Comparison of ENCODE assay signal across 9 cellular contexts in genomic region chr17:76278952-76279741, GRCh38. TPM values are rescaled to one million over a fixed set of nuclear protein-coding genes. Genes with fewer than 3 reads are reported as not detected.
DNase-seq lines count a peak whose midpoint lies in the region; ATAC-seq and TF ChIP-seq lines count a peak whose summit lies in the region.
"Had no signal": no experiment of that assay in that cellular context is flagged by ENCODE, and none has a peak within 500 bp of the region (broad histone marks: within the 10 kb centered on the region; RNA-seq: fewer than 3 reads in every experiment).

No MANE protein-coding gene starts in this region.

- H3K4me3 Mint-ChIP-seq in progenitor cell of endocrine pancreas (ENCODE audit: low read depth), result no peak overlapping the region
- H3K4me3 Mint-ChIP-seq: stimulated activated naive CD8-positive, alpha-beta T cell treated with anti-CD3 and anti-CD28 coated beads, Interleukin-15, Interleukin-2, amounts not matched to agents 100 ng/mL and 50 ng/mL, for 24 hours had no signal

- no peaks in the 10 kb centered on the region for H3K27me3 Mint-ChIP-seq in progenitor cell of endocrine pancreas
- H3K27me3 Mint-ChIP-seq: stimulated activated naive CD8-positive, alpha-beta T cell treated with anti-CD3 and anti-CD28 coated beads, Interleukin-15, Interleukin-2, amounts not matched to agents 100 ng/mL and 50 ng/mL, for 24 hours had no signal

- TF ChIP-seq CTCF in cardiac muscle cell (IDR thresholded peaks at IDR 0.05; ENCODE audit: low read depth, low read length) (peak; percentile 92), progenitor cell of endocrine pancreas (IDR thresholded peaks at IDR 0.05; ENCODE audit: unreplicated experiment) (peak; percentile 99), vagina (IDR thresholded peaks at IDR 0.05) (peak; percentile 92 to 98 (median 93))

- no peaks in the 10 kb centered on the region for H3K36me3 ChIP-seq in cardiac muscle cell
- H3K36me3 ChIP-seq in vagina, result no peaks in the 10 kb centered on the region

- H3K4me1 ChIP-seq in cardiac muscle cell (ENCODE audit: low read depth) (peaks cover 3% of the 10 kb centered on the region), vagina (peaks cover 11% of the 10 kb centered on the region)

- no peaks in the 10 kb centered on the region for H3K36me3 Mint-ChIP-seq in activated naive CD4-positive, alpha-beta T cell treated with anti-CD3 and anti-CD28 coated beads, Interleukin-2, amount 50 U/mL, for 72 hours
- peaks cover 2% of the 10 kb centered on the region for H3K36me3 Mint-ChIP-seq in progenitor cell of endocrine pancreas (ENCODE audit: insufficient read depth)

- no peak overlapping the region for H3K4me3 ChIP-seq in cardiac muscle cell
- H3K4me3 ChIP-seq in vagina, result no peak overlapping the region

- DNase-seq in AG08395 (ENCODE audit: low spot score) (peak; percentile 93), NCI-H1436 (lab: John Stamatoyannopoulos, UW) (peak; percentile 73), SW 1271 (lab: John Stamatoyannopoulos, UW) (peak; percentile 25 to 66), cardiac muscle cell (ENCODE audit: low read depth in 1 of 2, low spot score in 1 of 2) (peak; percentile 82 to 89), progenitor cell of endocrine pancreas (ENCODE audit: low spot score, unreplicated experiment) (peak; percentile 85), vagina (ENCODE audit: extremely low spot score in 2 of 2) (peak in 1 of 2 donors; percentile 91)
- peak; percentile 88 to 91 for DNase-seq in activated naive CD4-positive, alpha-beta T cell treated with anti-CD3 and anti-CD28 coated beads, Interleukin-2, amount 50 U/mL, for 72 hours (ENCODE audit: low spot score in 2 of 2)

- no peaks in the 10 kb centered on the region for H3K4me1 Mint-ChIP-seq in progenitor cell of endocrine pancreas (ENCODE audit: low read depth)

- H3K9me3 Mint-ChIP-seq in activated naive CD4-positive, alpha-beta T cell treated with anti-CD3 and anti-CD28 coated beads, Interleukin-2, amount 50 U/mL, for 72 hours, result no peaks in the 10 kb centered on the region
- H3K9me3 Mint-ChIP-seq in progenitor cell of endocrine pancreas (ENCODE audit: low read depth), result no peaks in the 10 kb centered on the region
- H3K9me3 Mint-ChIP-seq: stimulated activated naive CD8-positive, alpha-beta T cell treated with anti-CD3 and anti-CD28 coated beads, Interleukin-15, Interleukin-2, amounts not matched to agents 100 ng/mL and 50 ng/mL, for 24 hours had no signal

- TF ChIP-seq POLR2A in vagina (IDR thresholded peaks at IDR 0.05), result no peak

- H3K27ac Mint-ChIP-seq in activated naive CD4-positive, alpha-beta T cell treated with anti-CD3 and anti-CD28 coated beads, Interleukin-2, amount 50 U/mL, for 72 hours, result peak overlapping the region in 1 of 2 donors; percentile 66
- H3K27ac Mint-ChIP-seq in progenitor cell of endocrine pancreas, result no peak overlapping the region
- H3K27ac Mint-ChIP-seq: stimulated activated naive CD8-positive, alpha-beta T cell treated with anti-CD3 and anti-CD28 coated beads, Interleukin-15, Interleukin-2, amounts not matched to agents 100 ng/mL and 50 ng/mL, for 24 hours had no signal

- ATAC-seq in GM19397 (IDR thresholded peaks at IDR 0.05; ENCODE audit: unreplicated experiment), result peak; percentile 51
- ATAC-seq in activated naive CD4-positive, alpha-beta T cell treated with anti-CD3 and anti-CD28 coated beads, Interleukin-2, amount 50 U/mL, for 72 hours, result peak; percentile 71 to 83

- intact Hi-C loops in vagina (cut with DNase I), result no loop called here

- no peaks in the 10 kb centered on the region for H3K9me3 ChIP-seq in cardiac muscle cell (ENCODE audit: low read depth)
- no peaks in the 10 kb centered on the region for H3K9me3 ChIP-seq in vagina

- H3K27ac ChIP-seq in cardiac muscle cell, result no peak overlapping the region
- no peak overlapping the region for H3K27ac ChIP-seq in vagina

- H3K27me3 ChIP-seq in cardiac muscle cell (no peaks in the 10 kb centered on the region), vagina (no peaks in the 10 kb centered on the region)

RNA-seq across cellular contexts. Expression of gene UBALD2, which starts 14.0 kb away (rescaled TPM):
- total RNA-seq in activated naive CD4-positive, alpha-beta T cell treated with anti-CD3 and anti-CD28 coated beads, Interleukin-2, amount 50 U/mL, for 72 hours, result 100 to 1,000 TPM; 262 to 294 TPM
- total RNA-seq in cardiac muscle cell (13.5 and 23.2 TPM in 2 replicates), progenitor cell of endocrine pancreas (31.2 and 36.3 TPM in 2 replicates), vagina (18.4 TPM)
- 13.2 and 19.6 TPM in 2 replicates for polyA plus RNA-seq in cardiac muscle cell

RNA-seq across cellular contexts. Expression of gene QRICH2, which starts 28.9 kb away (rescaled TPM):
- total RNA-seq in activated naive CD4-positive, alpha-beta T cell treated with anti-CD3 and anti-CD28 coated beads, Interleukin-2, amount 50 U/mL, for 72 hours, result 1 to 10 TPM in 1 of 2 donors, under 1 TPM in 1; 0.46 to 1.8 TPM
- total RNA-seq in cardiac muscle cell (6.4 and 6.8 TPM in 2 replicates), progenitor cell of endocrine pancreas (16.0 and 18.5 TPM in 2 replicates), vagina (10.8 TPM)
- polyA plus RNA-seq in cardiac muscle cell, result 2.2 and 5.0 TPM in 2 replicates

RNA-seq across cellular contexts. Expression of gene RNF157, which starts 38.9 kb away (rescaled TPM):
- total RNA-seq in activated naive CD4-positive, alpha-beta T cell treated with anti-CD3 and anti-CD28 coated beads, Interleukin-2, amount 50 U/mL, for 72 hours, result 10 to 100 TPM; 22.0 to 35.1 TPM
- total RNA-seq in cardiac muscle cell (11.4 and 15.0 TPM in 2 replicates), progenitor cell of endocrine pancreas (43.5 and 45.9 TPM in 2 replicates), vagina (8.8 TPM)
- polyA plus RNA-seq in cardiac muscle cell, result 11.0 and 15.2 TPM in 2 replicates
